In the genomic region with DNA sequence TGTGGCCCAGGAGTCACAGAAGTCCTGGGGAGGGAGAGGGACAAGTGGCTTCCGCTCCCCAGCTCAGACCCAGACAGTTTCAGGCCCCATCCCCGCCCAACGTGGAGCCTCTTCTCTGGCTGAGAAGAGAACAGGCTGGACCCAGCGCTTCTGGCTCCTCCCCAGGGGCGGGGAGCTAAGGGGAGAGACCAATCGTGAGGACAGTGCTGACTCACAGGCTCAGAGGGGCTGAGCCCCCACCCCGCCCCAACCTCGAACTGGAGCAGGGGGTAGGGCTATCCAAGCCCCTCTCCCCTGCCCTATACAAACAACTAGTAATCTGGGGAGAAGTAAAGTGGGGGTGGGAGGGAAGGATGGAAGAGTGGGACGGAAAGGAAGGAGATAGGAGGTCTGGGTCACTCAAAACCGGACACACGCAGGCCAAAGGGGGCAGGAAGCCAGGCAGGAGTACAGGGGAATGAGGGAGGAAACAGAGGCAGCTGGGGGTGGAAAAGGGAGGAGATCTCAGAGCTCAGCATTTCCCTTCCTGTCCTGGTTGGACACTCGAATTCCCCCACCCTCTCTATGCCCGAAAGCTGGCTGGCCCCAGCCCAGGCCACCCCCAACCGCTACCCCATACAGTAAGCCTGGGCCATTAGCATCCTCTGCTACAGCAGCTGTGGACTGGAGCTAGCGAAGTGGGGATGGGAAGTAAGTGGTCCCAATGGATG, we compare ENCODE assay signal across 8 cellular contexts. TPM values are rescaled to one million over a fixed set of nuclear protein-coding genes. Genes with fewer than 3 reads are reported as not detected.
DNase-seq lines count a peak whose midpoint lies in the region; ATAC-seq and TF ChIP-seq lines count a peak whose summit lies in the region.

A gene with protein sequence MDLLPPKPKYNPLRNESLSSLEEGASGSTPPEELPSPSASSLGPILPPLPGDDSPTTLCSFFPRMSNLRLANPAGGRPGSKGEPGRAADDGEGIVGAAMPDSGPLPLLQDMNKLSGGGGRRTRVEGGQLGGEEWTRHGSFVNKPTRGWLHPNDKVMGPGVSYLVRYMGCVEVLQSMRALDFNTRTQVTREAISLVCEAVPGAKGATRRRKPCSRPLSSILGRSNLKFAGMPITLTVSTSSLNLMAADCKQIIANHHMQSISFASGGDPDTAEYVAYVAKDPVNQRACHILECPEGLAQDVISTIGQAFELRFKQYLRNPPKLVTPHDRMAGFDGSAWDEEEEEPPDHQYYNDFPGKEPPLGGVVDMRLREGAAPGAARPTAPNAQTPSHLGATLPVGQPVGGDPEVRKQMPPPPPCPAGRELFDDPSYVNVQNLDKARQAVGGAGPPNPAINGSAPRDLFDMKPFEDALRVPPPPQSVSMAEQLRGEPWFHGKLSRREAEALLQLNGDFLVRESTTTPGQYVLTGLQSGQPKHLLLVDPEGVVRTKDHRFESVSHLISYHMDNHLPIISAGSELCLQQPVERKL (minus strand): TSS at position 117 of the 710 bp plus-strand sequence. CDS start 221 bp downstream, outside the sequence.

- peak within 1 kb of the TSS; percentile 96 for H3K27ac ChIP-seq in A673 (ENCODE audit: low read depth, low read length, poor library complexity, severe bottlenecking)
- peak within 1 kb of the TSS; percentile 80 for H3K27ac ChIP-seq in foreskin keratinocyte

- no peak for TF ChIP-seq CTCF in A673 (conservative IDR thresholded peaks at IDR 0.05; ENCODE audit: low read depth, low read length)
- TF ChIP-seq CTCF in foreskin keratinocyte (conservative IDR thresholded peaks at IDR 0.05), result no peak

- H3K9me3 ChIP-seq in A673 (ENCODE audit: low read depth, low read length, poor library complexity, severe bottlenecking), result no peaks in the 10 kb centered on the region

- intact Hi-C loops in A673 (cut with micrococcal nuclease; ENCODE audit: unreplicated experiment), result no loop called here

- peaks cover 28% of the 10 kb centered on the region for H3K36me3 ChIP-seq in A673 (ENCODE audit: insufficient read depth, low read length, poor library complexity, severe bottlenecking)

- H3K9me3 Mint-ChIP-seq in activated naive CD4-positive, alpha-beta T cell treated with anti-CD3 and anti-CD28 coated beads, Interleukin-2, amount 10 ng/mL, durations not matched to agents 7 days and 5 days, result no peaks in the 10 kb centered on the region
- no peaks in the 10 kb centered on the region for H3K9me3 Mint-ChIP-seq in natural killer cell treated with Interleukin-12 subunit alpha and Interleukin-12 subunit beta and Interleukin-15 and Interleukin-18, amount 100 ng/mL, for 72 hours

- peaks cover 50% of the 10 kb centered on the region for H3K4me1 ChIP-seq in A673 (ENCODE audit: insufficient read depth, low read length, poor library complexity, severe bottlenecking)
- H3K4me1 ChIP-seq in foreskin keratinocyte, result peaks cover 3% of the 10 kb centered on the region

- H3K4me3 Mint-ChIP-seq in activated naive CD4-positive, alpha-beta T cell treated with anti-CD3 and anti-CD28 coated beads, Interleukin-2, amount 10 ng/mL, durations not matched to agents 7 days and 5 days, result peak within 1 kb of the TSS; percentile 4
- H3K4me3 Mint-ChIP-seq in natural killer cell treated with Interleukin-12 subunit alpha and Interleukin-12 subunit beta and Interleukin-15 and Interleukin-18, amount 100 ng/mL, for 72 hours, result peak within 1 kb of the TSS; percentile 65

- POLR2A ChIA-PET in A673 (lab: Charles Lee; ENCODE audit: low non-redundant PET), result interaction anchor here (0.5 kb wide), 1 partner anchor 269 kb away, joined by 3 read pairs; no protein-coding TSS in a partner anchor

- CTCF ChIA-PET in A673 (lab: Charles Lee), result interaction anchor here (0.6 to 2.2 kb wide), 5 partner anchors 15 to 80 kb away, joined by 3 to 6 read pairs (median 5); a partner anchor contains a TSS
- CTCF ChIA-PET in activated naive CD4-positive, alpha-beta T cell treated with anti-CD3 and anti-CD28 coated beads, Interleukin-2, amount 10 ng/mL, durations not matched to agents 7 days and 5 days (lab: Charles Lee), result interaction anchor here (0.6 to 2.3 kb wide), 7 partner anchors 10 to 118 kb away, joined by 3 to 9 read pairs (median 5); a partner anchor contains a TSS

- ATAC-seq in GM18502 (IDR thresholded peaks at IDR 0.05; ENCODE audit: poor library complexity, unreplicated experiment), result peak; percentile 26
- peak; percentile 57 for ATAC-seq in foreskin keratinocyte
- ATAC-seq in natural killer cell treated with Interleukin-12 subunit alpha and Interleukin-12 subunit beta and Interleukin-15 and Interleukin-18, amount 100 ng/mL, for 72 hours, result no peak
- no peak for ATAC-seq in GM21367 (IDR thresholded peaks at IDR 0.05; ENCODE audit: unreplicated experiment)

- no peaks in the 10 kb centered on the region for H3K27me3 Mint-ChIP-seq in activated naive CD4-positive, alpha-beta T cell treated with anti-CD3 and anti-CD28 coated beads, Interleukin-2, amount 10 ng/mL, durations not matched to agents 7 days and 5 days
- H3K27me3 Mint-ChIP-seq in natural killer cell treated with Interleukin-12 subunit alpha and Interleukin-12 subunit beta and Interleukin-15 and Interleukin-18, amount 100 ng/mL, for 72 hours, result no peaks in the 10 kb centered on the region

- peaks cover 46% of the 10 kb centered on the region for H3K4me1 Mint-ChIP-seq in activated naive CD4-positive, alpha-beta T cell treated with anti-CD3 and anti-CD28 coated beads, Interleukin-2, amount 10 ng/mL, durations not matched to agents 7 days and 5 days
- peaks cover 33 to 36% of the 10 kb centered on the region in 2 donors for H3K4me1 Mint-ChIP-seq in natural killer cell treated with Interleukin-12 subunit alpha and Interleukin-12 subunit beta and Interleukin-15 and Interleukin-18, amount 100 ng/mL, for 72 hours (ENCODE audit: low read depth in 2 of 2)

- BruUV-seq in A673 (replicated peaks; lab: Mats Ljungman, UMichigan), result no TSS peak

- H3K27me3 ChIP-seq in A673 (replicated peaks; ENCODE audit: insufficient read depth, low read depth, low read length, poor library complexity) (no peaks in the 10 kb centered on the region), foreskin keratinocyte (no peaks in the 10 kb centered on the region)

- DNase-seq in A673 (ENCODE audit: low spot score) (peak; percentile 97), NCI-H69 (lab: John Stamatoyannopoulos, UW) (peak; percentile 90), foreskin keratinocyte (peak; percentile 77 to 88), ureter (ENCODE audit: low spot score) (peak; percentile 93)
- DNase-seq in activated naive CD4-positive, alpha-beta T cell treated with anti-CD3 and anti-CD28 coated beads, Interleukin-2, amount 10 ng/mL, durations not matched to agents 7 days and 5 days, result peak; percentile 42
- no peak for DNase-seq in natural killer cell treated with Interleukin-12 subunit alpha and Interleukin-12 subunit beta and Interleukin-15 and Interleukin-18, amount 100 ng/mL, for 72 hours (ENCODE audit: low spot score)

- peak within 1 kb of the TSS; percentile 70 for H3K4me3 ChIP-seq in A673 (ENCODE audit: low read depth, low read length, poor library complexity, severe bottlenecking)

- peak within 1 kb of the TSS; percentile 74 for H3K27ac Mint-ChIP-seq in activated naive CD4-positive, alpha-beta T cell treated with anti-CD3 and anti-CD28 coated beads, Interleukin-2, amount 10 ng/mL, durations not matched to agents 7 days and 5 days
- peak within 1 kb of the TSS; percentile 63 to 86 for H3K27ac Mint-ChIP-seq in natural killer cell treated with Interleukin-12 subunit alpha and Interleukin-12 subunit beta and Interleukin-15 and Interleukin-18, amount 100 ng/mL, for 72 hours

- peaks cover 41% of the 10 kb centered on the region for H3K36me3 Mint-ChIP-seq in activated naive CD4-positive, alpha-beta T cell treated with anti-CD3 and anti-CD28 coated beads, Interleukin-2, amount 10 ng/mL, durations not matched to agents 7 days and 5 days
- no peaks in the 10 kb centered on the region for H3K36me3 Mint-ChIP-seq in natural killer cell treated with Interleukin-12 subunit alpha and Interleukin-12 subunit beta and Interleukin-15 and Interleukin-18, amount 100 ng/mL, for 72 hours

RNA-seq across cellular contexts. Expression of the gene that starts here (rescaled TPM):
- 201 and 204 TPM in 2 replicates for total RNA-seq in A673 (2021)
- 187 and 211 TPM in 2 replicates for total RNA-seq in foreskin keratinocyte
- polyA plus RNA-seq in foreskin keratinocyte, result 135 and 145 TPM in 2 replicates
- total RNA-seq in natural killer cell treated with Interleukin-12 subunit alpha and Interleukin-12 subunit beta and Interleukin-15 and Interleukin-18, amount 100 ng/mL, for 72 hours, result 10 to 100 TPM; 72.3 to 72.7 TPM
- total RNA-seq in ureter, result 216 TPM

Comparison
In these comparisons a context has a peak if more than half of its experiments do, and no peak if none do; other contexts are left out.
1. ATAC-seq: peak in GM18502 (single experiment) and foreskin keratinocyte (single experiment); none in natural killer cell treated with Interleukin-12 subunit alpha and Interleukin-12 subunit beta and Interleukin-15 and Interleukin-18, amount 100 ng/mL, for 72 hours (0 of 2) and GM21367 (single experiment).